ENCODE assay signal across 35 cellular contexts in genomic region chr16:79901522-79901921, GRCh38.
DNase-seq lines count a peak whose midpoint lies in the region; ATAC-seq, FAIRE-seq and TF ChIP-seq lines count a peak whose summit lies in the region.
"Had no signal": no experiment of that assay in that cellular context is flagged by ENCODE, and none has a peak within 500 bp of the region (broad histone marks: within the 10 kb centered on the region; RNA-seq: fewer than 3 reads in every experiment).

No MANE protein-coding gene starts in this region.

- H3K4me2 ChIP-seq in K562 (ENCODE audit: insufficient read depth, low read length) (no peak overlapping the region), GM23248 (ENCODE audit: unreplicated experiment) (no peak overlapping the region)
- H3K4me2 ChIP-seq: A549; BLaER1; BLaER1 treated with 17β-estradiol and CSF1 and Interleukin-3, amounts not matched to agents 10 nM and 100 nM had no signal

- peaks cover 5% of the 10 kb centered on the region for H3K4me1 Mint-ChIP-seq in activated T-helper 1 cell treated with anti-CD3 and anti-CD28 coated beads, Interleukin-12 subunit alpha, Interleukin-12 subunit beta, Interleukin-2, Interleukin-4 antibody, amounts not matched to agents 30 ng/mL and 10 ng/mL and 1 ng/mL, durations not matched to agents 14 hours and 24 hours and 36 hours (ENCODE audit: low read depth)
- H3K4me1 Mint-ChIP-seq: B cell; CD14-positive monocyte; CD4-positive, alpha-beta memory T cell; CD4-positive, CD25-positive, alpha-beta regulatory T cell; CD8-positive, alpha-beta memory T cell had no signal

- H3F3A ChIP-seq in GM23248 (ENCODE audit: insufficient read depth), result no peaks in the 10 kb centered on the region

- peaks cover 2% of the 10 kb centered on the region for H3K27me3 Mint-ChIP-seq in activated T-helper 1 cell treated with anti-CD3 and anti-CD28 coated beads, Interleukin-12 subunit alpha, Interleukin-12 subunit beta, Interleukin-2, Interleukin-4 antibody, amounts not matched to agents 30 ng/mL and 10 ng/mL and 1 ng/mL, durations not matched to agents 14 hours and 24 hours and 36 hours (ENCODE audit: insufficient read depth)
- H3K27me3 Mint-ChIP-seq: B cell; CD4-positive, alpha-beta T cell had no signal

- 69% methylated on average over 4 of the region's 4 CpGs for WGBS in K562 (ENCODE audit: insufficient coverage, low coverage, missing lambda C conversion rate)
- 46 to 68% methylated on average over 4 of the region's 4 CpGs for WGBS in GM23248 (ENCODE audit: low coverage in 1 of 2, low lambda C conversion rate in 2 of 2, missing lambda C conversion rate in 2 of 2), 2 experiments

- no peaks in the 10 kb centered on the region for H3K36me3 Mint-ChIP-seq in activated T-helper 1 cell treated with anti-CD3 and anti-CD28 coated beads, Interleukin-12 subunit alpha, Interleukin-12 subunit beta, Interleukin-2, Interleukin-4 antibody, amounts not matched to agents 30 ng/mL and 10 ng/mL and 1 ng/mL, durations not matched to agents 14 hours and 24 hours and 36 hours (ENCODE audit: low read depth)
- H3K36me3 Mint-ChIP-seq: CD14-positive monocyte; CD4-positive, alpha-beta memory T cell; CD4-positive, CD25-positive, alpha-beta regulatory T cell; CD8-positive, alpha-beta memory T cell; CD8-positive, alpha-beta T cell had no signal

- H3K9ac ChIP-seq in K562 (ENCODE audit: insufficient read depth in 1 of 2, low read depth in 2 of 2, low read length in 2 of 2), result no peak overlapping the region
- no peak overlapping the region for H3K9ac ChIP-seq in GM23248
- H3K9ac ChIP-seq: BLaER1; BLaER1 treated with 17β-estradiol and CSF1 and Interleukin-3, amounts not matched to agents 10 nM and 100 nM had no signal

- H3K4me3 Mint-ChIP-seq in activated T-helper 1 cell treated with anti-CD3 and anti-CD28 coated beads, Interleukin-12 subunit alpha, Interleukin-12 subunit beta, Interleukin-2, Interleukin-4 antibody, amounts not matched to agents 30 ng/mL and 10 ng/mL and 1 ng/mL, durations not matched to agents 14 hours and 24 hours and 36 hours, result no peak overlapping the region
- H3K4me3 Mint-ChIP-seq: B cell; CD14-positive monocyte; CD4-positive, alpha-beta memory T cell; CD4-positive, alpha-beta T cell; CD4-positive, CD25-positive, alpha-beta regulatory T cell; CD8-positive, alpha-beta memory T cell; CD8-positive, alpha-beta T cell had no signal

- no peak for TF ChIP-seq RAD21 in K562 (CRISPR knock-in tag; conservative IDR thresholded peaks at IDR 0.05 in 1 of 2, IDR thresholded peaks at IDR 0.05 in 1 of 2)

- no peak overlapping the region for H2AFZ ChIP-seq in K562 (ENCODE audit: low read depth, low read length)
- no peak overlapping the region for H2AFZ ChIP-seq in GM23248

- BruUV-seq in K562 (replicated peaks; lab: Mats Ljungman, UMichigan), result no TSS peak

- H3K4me1 ChIP-seq in HEK293 (ENCODE audit: control insufficient read depth, insufficient read depth, low read length) (no peaks in the 10 kb centered on the region), K562 (replicated peaks in 1 of 2; ENCODE audit: control insufficient read depth in 2 of 2, insufficient read depth in 2 of 2, low read length in 2 of 2) (peaks cover 0 to 16% of the 10 kb centered on the region in 2 experiments; a peak in 4 of 5 replicates), GM23248 (ENCODE audit: insufficient read depth) (no peaks in the 10 kb centered on the region)
- H3K4me1 ChIP-seq: BE2C; BLaER1; BLaER1 treated with 17β-estradiol and CSF1 and Interleukin-3, amounts not matched to agents 10 nM and 100 nM had no signal

- H3K9me3 ChIP-seq in HEK293 (ENCODE audit: control insufficient read depth, insufficient read depth, low read depth, low read length), result no peaks in the 10 kb centered on the region
- H3K9me3 ChIP-seq in K562 (replicated peaks; ENCODE audit: control insufficient read depth, insufficient read depth, low read depth, low read length), result no peaks in the 10 kb centered on the region
- H3K9me3 ChIP-seq in GM23248 (ENCODE audit: low read depth), result no peaks in the 10 kb centered on the region
- H3K9me3 ChIP-seq: A549, BLaER1, Caco-2 had no signal

- peak overlapping the region; percentile 55 for H3K27ac Mint-ChIP-seq in activated T-helper 1 cell treated with anti-CD3 and anti-CD28 coated beads, Interleukin-12 subunit alpha, Interleukin-12 subunit beta, Interleukin-2, Interleukin-4 antibody, amounts not matched to agents 30 ng/mL and 10 ng/mL and 1 ng/mL, durations not matched to agents 14 hours and 24 hours and 36 hours
- H3K27ac Mint-ChIP-seq: B cell; CD14-positive monocyte; CD4-positive, alpha-beta memory T cell; CD4-positive, alpha-beta T cell; CD4-positive, CD25-positive, alpha-beta regulatory T cell; CD8-positive, alpha-beta memory T cell; CD8-positive, alpha-beta T cell had no signal

- H4K20me1 ChIP-seq in K562 (replicated peaks; ENCODE audit: control insufficient read depth, insufficient read depth, low read length), result no peaks in the 10 kb centered on the region
- H4K20me1 ChIP-seq in GM23248 (ENCODE audit: insufficient read depth), result no peaks in the 10 kb centered on the region
- H4K20me1 ChIP-seq: BLaER1; BLaER1 treated with 17β-estradiol and CSF1 and Interleukin-3, amounts not matched to agents 10 nM and 100 nM had no signal

- CTCF ChIA-PET in HEK293 (lab: Yijun Ruan, JAX), result no interaction called here
- CTCF ChIA-PET in K562 (lab: Yijun Ruan, JAX; ENCODE audit: low intra/inter-chr PET ratio), result no interaction called here

- DNase-seq in activated T-helper 1 cell treated with anti-CD3 and anti-CD28 coated beads, Interleukin-12 subunit alpha, Interleukin-12 subunit beta, Interleukin-2, Interleukin-4 antibody, amounts not matched to agents 30 ng/mL and 10 ng/mL and 1 ng/mL, durations not matched to agents 14 hours and 24 hours and 36 hours (ENCODE audit: low spot score), result no peak
- no peak for DNase-seq in K562 (ENCODE audit: extremely low read depth in 1 of 4, low spot score in 3 of 4)
- no peak for DNase-seq in GM23248
- no peak for DNase-seq in GM19238 (ENCODE audit: insufficient read length, low spot score)
- DNase-seq: 8988T; ACHN; AML-193; BE2C; C1 segment of cervical spinal cord; Caco-2; Calu3; CD4-positive, alpha-beta memory T cell; CD4-positive, alpha-beta T cell; CD4-positive, CD25-positive, alpha-beta regulatory T cell; CD8-positive, alpha-beta memory T cell; CD8-positive, alpha-beta T cell; COR-L47; DMS 273 treated with DMSO at 0.1 percent for 48 hours; DMS153; DMS53; DMS79; DMS79 treated with DMSO at 0.1 percent for 48 hours; DND-41; EL had no signal

- ATAC-seq in K562 (no peak), HG03565 (IDR thresholded peaks at IDR 0.05; ENCODE audit: unreplicated experiment) (no peak)
- ATAC-seq: A549; CD8-positive, alpha-beta T cell had no signal

- H3K9me2 ChIP-seq in GM23248 (ENCODE audit: insufficient read depth), result no peaks in the 10 kb centered on the region

- TF ChIP-seq EP300 in K562 (IDR thresholded peaks at IDR 0.05; ENCODE audit: low read length), result no peak

- H3K27me3 ChIP-seq in K562 (ENCODE audit: control insufficient read depth in 2 of 2, insufficient read depth in 2 of 2, low read length in 2 of 2), result no peaks in the 10 kb centered on the region
- no peaks in the 10 kb centered on the region for H3K27me3 ChIP-seq in GM23248 (replicated peaks; ENCODE audit: insufficient read depth)
- H3K27me3 ChIP-seq: BE2C had no signal

- TF ChIP-seq CTCF in HEK293 (tag by site-specific recombination; IDR thresholded peaks at IDR 0.05), result no peak
- TF ChIP-seq CTCF in K562 (IDR thresholded peaks at IDR 0.05 in 2 of 3, conservative IDR thresholded peaks at IDR 0.05 in 1 of 3; ENCODE audit: insufficient read depth in 2 of 3, low read depth in 1 of 3, low read length in 3 of 3), result no peak

- H3K4me3 ChIP-seq in HEK293 (ENCODE audit: low read depth, low read length), result no peak overlapping the region
- H3K4me3 ChIP-seq in K562, result no peak overlapping the region
- H3K4me3 ChIP-seq in GM23248, result no peak overlapping the region
- H3K4me3 ChIP-seq: A549; BLaER1; BLaER1 treated with 17β-estradiol and CSF1 and Interleukin-3, amounts not matched to agents 10 nM and 100 nM had no signal

- no peak for TF ChIP-seq POLR2A in K562 (conservative IDR thresholded peaks at IDR 0.05)

- H3K27ac ChIP-seq in HEK293 (ENCODE audit: extremely low read depth, low read depth, low read length) (no peak overlapping the region), K562 (ENCODE audit: extremely low read depth, low read depth, low read length) (no peak overlapping the region), GM23248 (no peak overlapping the region)
- H3K27ac ChIP-seq: 22Rv1; A549; BLaER1; BLaER1 treated with 17β-estradiol and CSF1 and Interleukin-3, amounts not matched to agents 10 nM and 100 nM; C4-2B had no signal

- in situ Hi-C loops in K562 (cut with MboI) (no loop called here), GM23248 (cut with MboI) (no loop called here)

- POLR2A ChIA-PET in HEK293 (lab: Yijun Ruan, JAX) (no interaction called here), K562 (lab: Yijun Ruan, JAX) (interaction anchor here (0.6 kb wide), 1 partner anchor 69 kb away, joined by 3 read pairs; no protein-coding TSS in a partner anchor)

- intact Hi-C loops in activated T-helper 1 cell treated with anti-CD3 and anti-CD28 coated beads, Interleukin-12 subunit alpha, Interleukin-12 subunit beta, Interleukin-2, Interleukin-4 antibody, amounts not matched to agents 30 ng/mL and 10 ng/mL and 1 ng/mL, durations not matched to agents 14 hours and 24 hours and 36 hours (cut with micrococcal nuclease), result no loop called here
- intact Hi-C loops in K562 (cut with micrococcal nuclease), result no loop called here

- no peaks in the 10 kb centered on the region for H3K9me3 Mint-ChIP-seq in activated T-helper 1 cell treated with anti-CD3 and anti-CD28 coated beads, Interleukin-12 subunit alpha, Interleukin-12 subunit beta, Interleukin-2, Interleukin-4 antibody, amounts not matched to agents 30 ng/mL and 10 ng/mL and 1 ng/mL, durations not matched to agents 14 hours and 24 hours and 36 hours
- H3K9me3 Mint-ChIP-seq: CD4-positive, alpha-beta T cell; CD8-positive, alpha-beta memory T cell; CD8-positive, alpha-beta T cell had no signal

- H3K36me3 ChIP-seq in HEK293 (ENCODE audit: control insufficient read depth in 2 of 2, insufficient read depth in 1 of 2, low read length in 2 of 2), result no peaks in the 10 kb centered on the region
- no peaks in the 10 kb centered on the region for H3K36me3 ChIP-seq in K562 (ENCODE audit: control insufficient read depth, insufficient read depth, low read length)
- H3K36me3 ChIP-seq in GM23248 (ENCODE audit: low read depth), result no peaks in the 10 kb centered on the region
- H3K36me3 ChIP-seq: BE2C; BLaER1; BLaER1 treated with 17β-estradiol and CSF1 and Interleukin-3, amounts not matched to agents 10 nM and 100 nM had no signal

- FAIRE-seq in K562 (lab: Jason Lieb, UNC), result no peak
- FAIRE-seq: A204.1, A549, D721Med had no signal

- no peaks in the 10 kb centered on the region for H3K9me1 ChIP-seq in K562 (ENCODE audit: control insufficient read depth, insufficient read depth, low read length)

- H3K79me2 ChIP-seq in K562 (ENCODE audit: control insufficient read depth, insufficient read depth, low read length) (no peaks in the 10 kb centered on the region), GM23248 (ENCODE audit: insufficient read depth) (no peaks in the 10 kb centered on the region)

TF ChIP-seq in HEK293, 187 proteins besides CTCF, POLR2A, EP300 and RAD21 (continues in another document):
- peak; percentile 37; the same call in 1 of the 2 replicates for TF ChIP-seq ZNF146 (tag by site-specific recombination; IDR thresholded peaks at IDR 0.05)

Comparison
In these comparisons a context has a peak if more than half of its experiments do, and no peak if none do; other contexts are left out.
1. Of the 44 proteins assayed by ChIP-seq in both K562 and HEK293: peak only in K562: none; only in HEK293: none; in both: ZNF146; in neither: 43.